Comparison of ENCODE assay signal across 25 cellular contexts in genomic region chr15:84871428-84871985, GRCh38. TPM values are rescaled to one million over a fixed set of nuclear protein-coding genes. Genes with fewer than 3 reads are reported as not detected.
DNase-seq lines count a peak whose midpoint lies in the region; ATAC-seq and TF ChIP-seq lines count a peak whose summit lies in the region.
"Had no signal": no experiment of that assay in that cellular context is flagged by ENCODE, and none has a peak within 500 bp of the region (broad histone marks: within the 10 kb centered on the region; RNA-seq: fewer than 3 reads in every experiment).

No MANE protein-coding gene starts in this region.

- WGBS in right lobe of liver (ENCODE audit: insufficient coverage, low coverage, low lambda C conversion rate, missing lambda C conversion rate) = 100% methylated on average over 5 of the region's 9 CpGs

- no peak overlapping the region for H3K4me3 ChIP-seq in WERI-Rb-1 (ENCODE audit: low read depth, low read length)
- H3K4me3 ChIP-seq in right lobe of liver = no peak overlapping the region
- H3K4me3 ChIP-seq: gastroesophageal sphincter had no signal

- H3K36me3 ChIP-seq in WERI-Rb-1 (peaks cover 19% of the 10 kb centered on the region), right lobe of liver (no peaks in the 10 kb centered on the region)

- H3K27ac ChIP-seq in 22Rv1 (no peak overlapping the region), WERI-Rb-1 (no peak overlapping the region), right lobe of liver (no peak overlapping the region)
- H3K27ac ChIP-seq: epithelial cell of prostate, gastroesophageal sphincter had no signal

- TF ChIP-seq POLR2A in right lobe of liver (IDR thresholded peaks at IDR 0.05) = no peak

- DNase-seq in WERI-Rb-1 (no peak), right lobe of liver (no peak), Kasumi-1 (lab: John Stamatoyannopoulos, UW) (no peak), islet precursor cell (no peak), NCI-H2196 (lab: John Stamatoyannopoulos, UW; ENCODE audit: unreplicated experiment) (no peak)
- DNase-seq: activated B cell treated with CpG ODN at 0.5 μM for 24 hours; activated naive CD4-positive, alpha-beta T cell; activated T-cell treated with anti-CD3 and anti-CD28 coated beads, Interleukin-2, amount 50 U/mL, for 24 hours; CD8-positive, alpha-beta T cell; DMS53; kidney glomerular epithelial cell; NCI-H146; NCI-H2171; NCI-H526 treated with DMSO at 0.1 percent for 48 hours; nephron progenitor cell; PC-3; stimulated activated CD4-positive, alpha-beta T cell treated with anti-CD3 and anti-CD28 coated beads, Interleukin-4, amount 100 ng/mL, for 4 hours; T-helper 17 cell had no signal

- TF ChIP-seq CTCF in 22Rv1 (IDR thresholded peaks at IDR 0.05) = 0 out of 2 replicates have a peak, but pooled peaks have one; percentile 9
- 0 out of 3 replicates have a peak, but pooled peaks have one; percentile 8 for TF ChIP-seq CTCF in GM12872 (IDR thresholded peaks at IDR 0.05; ENCODE audit: insufficient read depth, low read depth, low read length)
- TF ChIP-seq CTCF in WERI-Rb-1 (IDR thresholded peaks at IDR 0.05; ENCODE audit: low read depth, low read length) = peak; percentile 49
- TF ChIP-seq CTCF in right lobe of liver (IDR thresholded peaks at IDR 0.05) = peak in 1 of 4 donors; percentile 30

- H3K9me3 ChIP-seq in WERI-Rb-1 (ENCODE audit: severe bottlenecking) = no peaks in the 10 kb centered on the region
- no peaks in the 10 kb centered on the region for H3K9me3 ChIP-seq in right lobe of liver
- H3K9me3 ChIP-seq: gastroesophageal sphincter had no signal

- H3K4me1 ChIP-seq in right lobe of liver = peaks cover 0 to 15% (median 0%) of the 10 kb centered on the region in 4 donors
- H3K4me1 ChIP-seq: gastroesophageal sphincter had no signal

- H3K27me3 ChIP-seq in WERI-Rb-1 (ENCODE audit: insufficient read depth, low read depth, severe bottlenecking) (no peaks in the 10 kb centered on the region), right lobe of liver (no peaks in the 10 kb centered on the region)
- H3K27me3 ChIP-seq: gastroesophageal sphincter had no signal

- intact Hi-C loops in right lobe of liver (cut with DNase I) = no loop called here

- ATAC-seq in right lobe of liver = peak; percentile 11 to 38 (median 27)
- no peak for ATAC-seq in HG03097 (IDR thresholded peaks at IDR 0.05; ENCODE audit: low FRiP score, unreplicated experiment)
- ATAC-seq: CD8-positive, alpha-beta T cell; gastroesophageal sphincter; PC-3; T-helper 17 cell had no signal

RNA-seq across cellular contexts. Expression of gene SLC28A1, which starts 13.0 kb away (rescaled TPM):
- 10 to 100 TPM; 33.2 to 75.4 (median 49.9) TPM for total RNA-seq in right lobe of liver
- total RNA-seq: activated B cell treated with CpG ODN at 0.5 μM for 24 hours; CD8-positive, alpha-beta T cell; gastroesophageal sphincter; MCF 10A; pulmonary artery endothelial cell; T-helper 17 cell had no signal

RNA-seq across cellular contexts. Expression of gene ALPK3, which starts 54.4 kb away (rescaled TPM):
- 10 to 100 TPM in 1 of 6 experiments, 1 to 10 TPM in 5; 1.3 to 12.5 (median 5.5) TPM for total RNA-seq in right lobe of liver
